ENCODE assay signal across 1 cellular context in genomic region chr19:10889880-10890279, GRCh38.
TF ChIP-seq lines count a peak whose summit lies in the region.

No MANE protein-coding gene starts in this region.

TF ChIP-seq in GM23338, 12 proteins besides CTCF, POLR2A, EP300 and RAD21:
- TF ChIP-seq REST (IDR thresholded peaks at IDR 0.05; ENCODE audit: unreplicated experiment) = no peak
- no peak for TF ChIP-seq NANOG (IDR thresholded peaks at IDR 0.05; ENCODE audit: borderline replicate concordance)
- TF ChIP-seq ZNF114 (CRISPR knock-in tag; IDR thresholded peaks at IDR 0.05) = no peak
- TF ChIP-seq POLR2AphosphoS5 (IDR thresholded peaks at IDR 0.05; ENCODE audit: low read depth) = no peak
- TF ChIP-seq ZNF462 (CRISPR knock-in tag; IDR thresholded peaks at IDR 0.05) = no peak
- TF ChIP-seq EZH2 (IDR thresholded peaks at IDR 0.05; ENCODE audit: low read depth, unreplicated experiment) = no peak
- no peak for TF ChIP-seq EZH2phosphoT487 (IDR thresholded peaks at IDR 0.05; ENCODE audit: unreplicated experiment)
- TF ChIP-seq STAT1 (IDR thresholded peaks at IDR 0.05; ENCODE audit: unreplicated experiment) = no peak
- no peak for TF ChIP-seq CREB1 (CRISPR knock-in tag; IDR thresholded peaks at IDR 0.05; ENCODE audit: low read depth)
- TF ChIP-seq ZNF331 (CRISPR knock-in tag; IDR thresholded peaks at IDR 0.05; ENCODE audit: low read depth) = no peak
- TF ChIP-seq ETS1 (IDR thresholded peaks at IDR 0.05) = no peak
- no peak for TF ChIP-seq JUNB (IDR thresholded peaks at IDR 0.05; ENCODE audit: unreplicated experiment)
